Comparison of ENCODE assay signal across 1 cellular context in the genomic region with DNA sequence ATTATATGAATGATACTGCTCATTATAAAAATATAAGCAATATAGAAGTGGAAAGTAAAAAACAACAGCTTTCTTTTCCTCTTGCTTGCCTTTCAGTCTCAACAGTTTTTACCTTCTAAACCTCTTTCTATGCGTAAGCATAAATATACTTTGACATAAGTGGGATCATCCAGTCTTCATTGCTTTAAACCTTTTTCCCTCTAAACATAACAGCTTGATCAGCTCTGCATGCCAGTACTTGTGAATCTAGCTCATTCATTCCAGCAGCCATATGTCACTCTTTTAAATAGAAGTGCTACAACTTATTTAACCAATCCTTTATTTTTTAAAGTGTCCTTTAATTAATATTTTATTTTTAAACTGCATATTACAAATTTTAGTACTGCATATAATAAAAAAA.
TF ChIP-seq lines count a peak whose summit lies in the region.

No MANE protein-coding gene starts in this region.

TF ChIP-seq in GM12878, 131 proteins besides CTCF, POLR2A, EP300 and RAD21:
- TF ChIP-seq POLR2AphosphoS5 (IDR thresholded peaks at IDR 0.05; ENCODE audit: low read length) = no peak
- TF ChIP-seq STAT1 (conservative IDR thresholded peaks at IDR 0.05) = no peak
- no peak for TF ChIP-seq RUNX3 (IDR thresholded peaks at IDR 0.05; ENCODE audit: low read length)
- TF ChIP-seq ZNF274 (IDR thresholded peaks at IDR 0.05; ENCODE audit: insufficient read depth, insufficient read length) = no peak
- TF ChIP-seq WRNIP1 (IDR thresholded peaks at IDR 0.05; ENCODE audit: borderline replicate concordance, low read depth, low read length) = no peak
- TF ChIP-seq, protein P1, sequence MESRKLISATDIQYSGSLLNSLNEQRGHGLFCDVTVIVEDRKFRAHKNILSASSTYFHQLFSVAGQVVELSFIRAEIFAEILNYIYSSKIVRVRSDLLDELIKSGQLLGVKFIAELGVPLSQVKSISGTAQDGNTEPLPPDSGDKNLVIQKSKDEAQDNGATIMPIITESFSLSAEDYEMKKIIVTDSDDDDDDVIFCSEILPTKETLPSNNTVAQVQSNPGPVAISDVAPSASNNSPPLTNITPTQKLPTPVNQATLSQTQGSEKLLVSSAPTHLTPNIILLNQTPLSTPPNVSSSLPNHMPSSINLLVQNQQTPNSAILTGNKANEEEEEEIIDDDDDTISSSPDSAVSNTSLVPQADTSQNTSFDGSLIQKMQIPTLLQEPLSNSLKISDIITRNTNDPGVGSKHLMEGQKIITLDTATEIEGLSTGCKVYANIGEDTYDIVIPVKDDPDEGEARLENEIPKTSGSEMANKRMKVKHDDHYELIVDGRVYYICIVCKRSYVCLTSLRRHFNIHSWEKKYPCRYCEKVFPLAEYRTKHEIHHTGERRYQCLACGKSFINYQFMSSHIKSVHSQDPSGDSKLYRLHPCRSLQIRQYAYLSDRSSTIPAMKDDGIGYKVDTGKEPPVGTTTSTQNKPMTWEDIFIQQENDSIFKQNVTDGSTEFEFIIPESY (IDR thresholded peaks at IDR 0.05) = no peak
- no peak for TF ChIP-seq MYC (IDR thresholded peaks at IDR 0.05; ENCODE audit: insufficient read depth, insufficient read length, insufficient replicate concordance, low read length, severe bottlenecking)
